Comparison of ENCODE assay signal across 16 cellular contexts in genomic region chr2:102717308-102718018, GRCh38. TPM values are rescaled to one million over a fixed set of nuclear protein-coding genes. Genes with fewer than 3 reads are reported as not detected.
DNase-seq lines count a peak whose midpoint lies in the region; ATAC-seq and TF ChIP-seq lines count a peak whose summit lies in the region.
"Had no signal": no experiment of that assay in that cellular context is flagged by ENCODE, and none has a peak within 500 bp of the region (broad histone marks: within the 10 kb centered on the region; RNA-seq: fewer than 3 reads in every experiment).

No MANE protein-coding gene starts in this region.

- TF ChIP-seq CTCF in astrocyte of the spinal cord (IDR thresholded peaks at IDR 0.05; ENCODE audit: low read depth, low read length): no peak

- DNase-seq in A172 (ENCODE audit: low spot score) (peak; percentile 9), GM03348 (ENCODE audit: low spot score) (peak; percentile 78), astrocyte of the spinal cord (ENCODE audit: low read depth, low spot score) (peak; percentile 28), hepatic stellate cell (ENCODE audit: low spot score) (peak; percentile 16)
- DNase-seq in activated naive CD4-positive, alpha-beta T cell treated with anti-CD3 and anti-CD28 coated beads, Interleukin-2, amount 50 U/mL, for 16 hours: no peak
- no peak for DNase-seq in central memory CD4-positive, alpha-beta T cell
- DNase-seq: ACHN; activated CD8-positive, alpha-beta memory T cell treated with anti-CD3 and anti-CD28 coated beads for 24 hours; aorta; esophagus squamous epithelium; naive thymus-derived CD8-positive, alpha-beta T cell; NCI-H1436; stimulated activated CD4-positive, alpha-beta T cell treated with anti-CD3 and anti-CD28 coated beads, Interleukin-1b, Interleukin-23, amount 100 ng/mL, for 48 hours had no signal

- in situ Hi-C loops in astrocyte of the spinal cord (cut with HindIII; ENCODE audit: low sequenced_read_pairs): no loop called here

- no peak overlapping the region for H3K4me3 ChIP-seq in astrocyte of the spinal cord (ENCODE audit: low read depth, low read length)
- H3K4me3 ChIP-seq: esophagus squamous epithelium had no signal

- no peak for ATAC-seq in HG02610 (IDR thresholded peaks at IDR 0.05; ENCODE audit: unreplicated experiment)
- no peak for ATAC-seq in GM19395 (IDR thresholded peaks at IDR 0.05; ENCODE audit: unreplicated experiment)
- ATAC-seq: HCT116; naive thymus-derived CD8-positive, alpha-beta T cell had no signal

RNA-seq across cellular contexts. Expression of gene TMEM182, which starts 44.4 kb away (rescaled TPM):
- 1.2 and 1.8 TPM in 2 replicates for total RNA-seq in A172 (2014; rRNA removed; shearing (Covaris generic))

Comparison
In these comparisons a context has a peak if more than half of its experiments do, and no peak if none do; other contexts are left out.
1. DNase-seq: peak in A172 (single experiment), GM03348 (single experiment), astrocyte of the spinal cord (single experiment) and hepatic stellate cell (single experiment); none in activated naive CD4-positive, alpha-beta T cell treated with anti-CD3 and anti-CD28 coated beads, Interleukin-2, amount 50 U/mL, for 16 hours (single experiment) and central memory CD4-positive, alpha-beta T cell (single experiment).